In the genomic region with DNA sequence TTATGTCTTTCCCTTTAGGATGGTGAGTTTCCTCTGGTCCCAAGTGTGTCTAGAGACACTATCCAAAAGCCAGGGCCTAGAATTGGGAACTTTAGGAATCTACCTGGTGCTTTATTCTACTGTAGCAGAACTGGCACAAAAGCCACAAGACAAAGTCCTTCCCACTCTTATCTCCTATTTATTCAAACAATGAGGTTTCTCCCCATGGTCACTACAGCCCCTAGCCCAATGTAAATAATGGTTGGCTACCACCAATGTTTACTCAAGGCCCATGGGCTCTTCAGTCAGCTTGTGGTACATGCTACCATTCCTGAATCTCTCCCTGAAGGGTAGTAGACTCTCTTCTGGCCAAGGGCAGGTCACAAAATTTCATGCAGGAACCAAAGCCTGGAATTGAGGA, we compare ENCODE assay signal across 17 cellular contexts.
DNase-seq lines count a peak whose midpoint lies in the region; ATAC-seq, FAIRE-seq and TF ChIP-seq lines count a peak whose summit lies in the region.
"Had no signal": no experiment of that assay in that cellular context is flagged by ENCODE, and none has a peak within 500 bp of the region (broad histone marks: within the 10 kb centered on the region; RNA-seq: fewer than 3 reads in every experiment).

No MANE protein-coding gene starts in this region.

- no peak for DNase-seq in activated naive CD8-positive, alpha-beta T cell treated with anti-CD3 and anti-CD28 coated beads, Interleukin-2, amount 10 ng/mL, durations not matched to agents 7 days and 5 days
- no peak for DNase-seq in activated naive CD8-positive, alpha-beta T cell treated with anti-CD3 and anti-CD28 coated beads, Interleukin-2, amount 50 U/mL, for 24 hours
- DNase-seq in MM.1S: no peak
- no peak for DNase-seq in H1 (ENCODE audit: low read depth in 1 of 2, low spot score in 2 of 2)
- DNase-seq in neural progenitor cell (ENCODE audit: low spot score): no peak
- no peak for DNase-seq in spleen
- no peak for DNase-seq in activated T-cell treated with anti-CD3 and anti-CD28 coated beads, Interleukin-2, amount 50 U/mL, for 72 hours
- no peak for DNase-seq in NCI-H187 treated with DMSO at 0.1 percent for 48 hours (lab: John Stamatoyannopoulos, UW)
- DNase-seq: 8988T; CD8-positive, alpha-beta T cell; DMS79; GF-D8; GOT3 had no signal

- H2BK20ac ChIP-seq in H1 (ENCODE audit: low read length): 0 out of 2 replicates have a peak overlapping the region, but pooled peaks have one; percentile 40

- intact Hi-C loops in spleen (cut with DNase I; ENCODE audit: low total_unique reads): no loop called here

- H3K9me2 ChIP-seq in MM.1S (replicated peaks; ENCODE audit: insufficient read depth, low read length): no peaks in the 10 kb centered on the region

- no peak for FAIRE-seq in H1 (lab: Jason Lieb, UNC)
- FAIRE-seq: HTR-8/SVneo had no signal

- H3K36me3 Mint-ChIP-seq in activated naive CD8-positive, alpha-beta T cell treated with anti-CD3 and anti-CD28 coated beads, Interleukin-2, amount 10 ng/mL, durations not matched to agents 7 days and 5 days: no peaks in the 10 kb centered on the region
- H3K36me3 Mint-ChIP-seq in activated naive CD8-positive, alpha-beta T cell treated with anti-CD3 and anti-CD28 coated beads, Interleukin-2, amount 50 U/mL, for 24 hours (ENCODE audit: low read depth): no peaks in the 10 kb centered on the region
- no peaks in the 10 kb centered on the region for H3K36me3 Mint-ChIP-seq in neural progenitor cell
- H3K36me3 Mint-ChIP-seq in activated T-cell treated with anti-CD3 and anti-CD28 coated beads, Interleukin-2, amount 50 U/mL, for 72 hours (ENCODE audit: insufficient read depth in 2 of 2): peaks cover 0 to 2% of the 10 kb centered on the region in 2 donors
- H3K36me3 Mint-ChIP-seq: CD8-positive, alpha-beta T cell had no signal

- no peak overlapping the region for H3K27ac ChIP-seq in MM.1S (ENCODE audit: low read length)
- H3K27ac ChIP-seq in H1 (ENCODE audit: low read depth, low read length): no peak overlapping the region
- H3K27ac ChIP-seq in neural progenitor cell: no peak overlapping the region
- no peak overlapping the region for H3K27ac ChIP-seq in spleen
- H3K27ac ChIP-seq: BLaER1 treated with 17β-estradiol and CSF1 and Interleukin-3, amounts not matched to agents 10 nM and 100 nM had no signal

- H2AFZ ChIP-seq in MM.1S (ENCODE audit: low read length) (peak overlapping the region; percentile 50), H1 (ENCODE audit: low read length) (peak overlapping the region; percentile 81; the same call in 1 of the 2 replicates), neural progenitor cell (replicated peaks) (peak overlapping the region; percentile 64)

- H3K4ac ChIP-seq in H1 (replicated peaks; ENCODE audit: insufficient read length, low read depth, low read length): peak overlapping the region; percentile 19

- no peak overlapping the region for H3K23ac ChIP-seq in H1 (ENCODE audit: insufficient read length)

- no peaks in the 10 kb centered on the region for H3K23me2 ChIP-seq in H1 (ENCODE audit: low read depth, low read length)

- H4K8ac ChIP-seq in H1 (ENCODE audit: extremely low read depth, insufficient read depth, low read length): no peak overlapping the region

- H3K4me3 Mint-ChIP-seq in activated naive CD8-positive, alpha-beta T cell treated with anti-CD3 and anti-CD28 coated beads, Interleukin-2, amount 10 ng/mL, durations not matched to agents 7 days and 5 days: no peak overlapping the region
- no peak overlapping the region for H3K4me3 Mint-ChIP-seq in activated naive CD8-positive, alpha-beta T cell treated with anti-CD3 and anti-CD28 coated beads, Interleukin-2, amount 50 U/mL, for 24 hours
- H3K4me3 Mint-ChIP-seq in neural progenitor cell: no peak overlapping the region
- no peak overlapping the region for H3K4me3 Mint-ChIP-seq in activated T-cell treated with anti-CD3 and anti-CD28 coated beads, Interleukin-2, amount 50 U/mL, for 72 hours
- H3K4me3 Mint-ChIP-seq: B cell; CD8-positive, alpha-beta T cell; H9 had no signal

- no peak overlapping the region for H3K56ac ChIP-seq in H1 (replicated peaks; ENCODE audit: insufficient read length, low read depth, low read length)

- no peak for TF ChIP-seq POLR2A in H1 (IDR thresholded peaks at IDR 0.05; ENCODE audit: control extremely low read depth in 1 of 2, low read depth in 2 of 2, low read length in 2 of 2)
- TF ChIP-seq POLR2A in spleen (IDR thresholded peaks at IDR 0.05): no peak

- CTCF ChIA-PET in H1 (lab: Charles Lee; ENCODE audit: partially characterized antibody): interaction anchor here (0.7 to 2.5 kb wide), 21 partner anchors 8 to 1857 kb away, joined by 3 to 13 read pairs (median 4); no protein-coding TSS in a partner anchor

- peak overlapping the region; percentile 83; the same call in 1 of the 2 replicates for H2BK12ac ChIP-seq in H1 (ENCODE audit: low read depth, low read length)

- POLR2A ChIA-PET in activated naive CD8-positive, alpha-beta T cell treated with anti-CD3 and anti-CD28 coated beads, Interleukin-2, amount 10 ng/mL, durations not matched to agents 7 days and 5 days (lab: Charles Lee): no interaction called here
- POLR2A ChIA-PET in H1 (lab: Charles Lee; ENCODE audit: partially characterized antibody): no interaction called here

- H3K27me3 ChIP-seq in MM.1S (replicated peaks; ENCODE audit: insufficient read depth, low read length) (no peaks in the 10 kb centered on the region), H1 (replicated peaks in 1 of 4; ENCODE audit: control insufficient read depth in 3 of 4, extremely low read depth in 1 of 4, insufficient read depth in 3 of 4, low read length in 3 of 4) (no peaks in the 10 kb centered on the region; a peak in 1 of 7 replicates), neural progenitor cell (no peaks in the 10 kb centered on the region), spleen (replicated peaks in 1 of 7) (no peaks in the 10 kb centered on the region)
- H3K27me3 ChIP-seq: BLaER1 treated with 17β-estradiol and CSF1 and Interleukin-3, amounts not matched to agents 10 nM and 100 nM had no signal

- H3K27me3 Mint-ChIP-seq in activated naive CD8-positive, alpha-beta T cell treated with anti-CD3 and anti-CD28 coated beads, Interleukin-2, amount 10 ng/mL, durations not matched to agents 7 days and 5 days: no peaks in the 10 kb centered on the region
- no peaks in the 10 kb centered on the region for H3K27me3 Mint-ChIP-seq in activated naive CD8-positive, alpha-beta T cell treated with anti-CD3 and anti-CD28 coated beads, Interleukin-2, amount 50 U/mL, for 24 hours
- H3K27me3 Mint-ChIP-seq in neural progenitor cell (ENCODE audit: insufficient read depth, low read depth): no peaks in the 10 kb centered on the region
- no peaks in the 10 kb centered on the region for H3K27me3 Mint-ChIP-seq in activated T-cell treated with anti-CD3 and anti-CD28 coated beads, Interleukin-2, amount 50 U/mL, for 72 hours (ENCODE audit: low read depth)
- H3K27me3 Mint-ChIP-seq: B cell had no signal

- H3K9me3 ChIP-seq in MM.1S (replicated peaks; ENCODE audit: insufficient read depth, low read length): no peaks in the 10 kb centered on the region
- H3K9me3 ChIP-seq in H1 (ENCODE audit: insufficient read depth in 2 of 2, low read depth in 1 of 2, low read length in 1 of 2): no peaks in the 10 kb centered on the region
- no peaks in the 10 kb centered on the region for H3K9me3 ChIP-seq in neural progenitor cell (ENCODE audit: low read depth)
- peaks cover 0 to 37% (median 20%) of the 10 kb centered on the region in 8 donors for H3K9me3 ChIP-seq in spleen
- H3K9me3 ChIP-seq: BLaER1 treated with 17β-estradiol and CSF1 and Interleukin-3, amounts not matched to agents 10 nM and 100 nM had no signal

- H4K91ac ChIP-seq in H1 (replicated peaks; ENCODE audit: insufficient read length, low read length): peak overlapping the region; percentile 63

- H3F3A ChIP-seq in MM.1S (ENCODE audit: insufficient read depth, low read length) (no peaks in the 10 kb centered on the region), neural progenitor cell (ENCODE audit: low read depth) (no peaks in the 10 kb centered on the region)

- H3K79me1 ChIP-seq in H1 (ENCODE audit: low read depth, low read length): no peaks in the 10 kb centered on the region

- peak overlapping the region; percentile 44 for H3K27ac Mint-ChIP-seq in activated naive CD8-positive, alpha-beta T cell treated with anti-CD3 and anti-CD28 coated beads, Interleukin-2, amount 10 ng/mL, durations not matched to agents 7 days and 5 days
- H3K27ac Mint-ChIP-seq in activated naive CD8-positive, alpha-beta T cell treated with anti-CD3 and anti-CD28 coated beads, Interleukin-2, amount 50 U/mL, for 24 hours: no peak overlapping the region
- H3K27ac Mint-ChIP-seq in neural progenitor cell: no peak overlapping the region
- no peak overlapping the region for H3K27ac Mint-ChIP-seq in activated T-cell treated with anti-CD3 and anti-CD28 coated beads, Interleukin-2, amount 50 U/mL, for 72 hours
- H3K27ac Mint-ChIP-seq: B cell; CD8-positive, alpha-beta T cell had no signal

- no peaks in the 10 kb centered on the region for H3K79me2 ChIP-seq in MM.1S (ENCODE audit: low read length)
- no peaks in the 10 kb centered on the region for H3K79me2 ChIP-seq in H1 (ENCODE audit: control insufficient read depth in 1 of 2, insufficient read depth in 2 of 2, low read length in 2 of 2)
- H3K79me2 ChIP-seq in neural progenitor cell (ENCODE audit: low read depth): no peaks in the 10 kb centered on the region

- H3K36me3 ChIP-seq in MM.1S (replicated peaks; ENCODE audit: insufficient read depth, low read length) (no peaks in the 10 kb centered on the region), H1 (ENCODE audit: control insufficient read depth in 2 of 4, insufficient read depth in 4 of 4, low read length in 3 of 4) (no peaks in the 10 kb centered on the region), neural progenitor cell (no peaks in the 10 kb centered on the region), spleen (no peaks in the 10 kb centered on the region)
- H3K36me3 ChIP-seq: BLaER1 treated with 17β-estradiol and CSF1 and Interleukin-3, amounts not matched to agents 10 nM and 100 nM had no signal

- H4K20me1 ChIP-seq in MM.1S (ENCODE audit: insufficient read depth, low read length): no peaks in the 10 kb centered on the region
- H4K20me1 ChIP-seq in H1 (replicated peaks in 1 of 2; ENCODE audit: control insufficient read depth in 1 of 2, insufficient read depth in 2 of 2, low read length in 2 of 2): no peaks in the 10 kb centered on the region
- H4K20me1 ChIP-seq in neural progenitor cell (ENCODE audit: low read depth): no peaks in the 10 kb centered on the region
- H4K20me1 ChIP-seq: BLaER1 treated with 17β-estradiol and CSF1 and Interleukin-3, amounts not matched to agents 10 nM and 100 nM had no signal

- no peak for TF ChIP-seq RAD21 in H1 (IDR thresholded peaks at IDR 0.05 in 1 of 2, conservative IDR thresholded peaks at IDR 0.05 in 1 of 2; ENCODE audit: low read depth in 2 of 2, low read length in 2 of 2)

- no peak overlapping the region for H3K4me2 ChIP-seq in MM.1S (ENCODE audit: low read depth, low read length)
- peak overlapping the region in 1 of 2 experiments; percentile 27; a peak in 1 of 4 replicates for H3K4me2 ChIP-seq in H1 (ENCODE audit: insufficient read depth in 1 of 2, low read depth in 2 of 2, low read length in 2 of 2)
- no peak overlapping the region for H3K4me2 ChIP-seq in neural progenitor cell
- H3K4me2 ChIP-seq: BLaER1 treated with 17β-estradiol and CSF1 and Interleukin-3, amounts not matched to agents 10 nM and 100 nM had no signal

- ATAC-seq in activated naive CD8-positive, alpha-beta T cell treated with anti-CD3 and anti-CD28 coated beads, Interleukin-2, amount 10 ng/mL, durations not matched to agents 7 days and 5 days (ENCODE audit: low read depth): no peak
- no peak for ATAC-seq in activated naive CD8-positive, alpha-beta T cell treated with anti-CD3 and anti-CD28 coated beads, Interleukin-2, amount 50 U/mL, for 24 hours
- ATAC-seq in activated T-cell treated with anti-CD3 and anti-CD28 coated beads, Interleukin-2, amount 50 U/mL, for 72 hours (replicated peaks in 1 of 2): no peak
- ATAC-seq: CD8-positive, alpha-beta T cell had no signal

- H2BK15ac ChIP-seq in H1 (ENCODE audit: low read length): no peak overlapping the region

- H3K4me1 Mint-ChIP-seq in activated naive CD8-positive, alpha-beta T cell treated with anti-CD3 and anti-CD28 coated beads, Interleukin-2, amount 10 ng/mL, durations not matched to agents 7 days and 5 days: no peaks in the 10 kb centered on the region
- no peaks in the 10 kb centered on the region for H3K4me1 Mint-ChIP-seq in activated naive CD8-positive, alpha-beta T cell treated with anti-CD3 and anti-CD28 coated beads, Interleukin-2, amount 50 U/mL, for 24 hours
- H3K4me1 Mint-ChIP-seq in neural progenitor cell: no peaks in the 10 kb centered on the region
- H3K4me1 Mint-ChIP-seq in activated T-cell treated with anti-CD3 and anti-CD28 coated beads, Interleukin-2, amount 50 U/mL, for 72 hours (ENCODE audit: low read depth): no peaks in the 10 kb centered on the region
- H3K4me1 Mint-ChIP-seq: B cell had no signal

- H3K9ac ChIP-seq in MM.1S (ENCODE audit: low read length): no peak overlapping the region
- H3K9ac ChIP-seq in H1 (replicated peaks in 1 of 4; ENCODE audit: extremely low read depth in 1 of 4, low read depth in 3 of 4, low read length in 3 of 4): no peak overlapping the region; a peak in 1 of 7 replicates
- no peak overlapping the region for H3K9ac ChIP-seq in neural progenitor cell
- H3K9ac ChIP-seq: BLaER1 treated with 17β-estradiol and CSF1 and Interleukin-3, amounts not matched to agents 10 nM and 100 nM had no signal

- no peak overlapping the region for H2AK5ac ChIP-seq in H1 (ENCODE audit: low read depth, low read length)

- H3K4me3 ChIP-seq in MM.1S (ENCODE audit: low read length) (no peak overlapping the region), H1 (ENCODE audit: extremely low read depth in 1 of 4, insufficient read depth in 2 of 4, low read depth in 3 of 4, low read length in 4 of 4) (no peak overlapping the region), neural progenitor cell (no peak overlapping the region), spleen (no peak overlapping the region)
- H3K4me3 ChIP-seq: BLaER1 treated with 17β-estradiol and CSF1 and Interleukin-3, amounts not matched to agents 10 nM and 100 nM had no signal

- H3K4me1 ChIP-seq in MM.1S (ENCODE audit: low read length): peaks cover 7% of the 10 kb centered on the region
- peaks cover 0 to 7% (median 3%) of the 10 kb centered on the region in 4 experiments; a peak in 4 of 7 replicates for H3K4me1 ChIP-seq in H1 (replicated peaks in 1 of 4; ENCODE audit: control insufficient read depth in 3 of 4, insufficient read depth in 4 of 4, low read length in 3 of 4)
- H3K4me1 ChIP-seq in neural progenitor cell: no peaks in the 10 kb centered on the region
- H3K4me1 ChIP-seq in spleen: no peaks in the 10 kb centered on the region
- H3K4me1 ChIP-seq: BLaER1 treated with 17β-estradiol and CSF1 and Interleukin-3, amounts not matched to agents 10 nM and 100 nM had no signal

- no peak overlapping the region for H3K18ac ChIP-seq in H1 (ENCODE audit: extremely low read depth, low read length)

- H2BK120ac ChIP-seq in H1 (replicated peaks; ENCODE audit: low read depth, low read length): peak overlapping the region; percentile 50

- H3K9me3 Mint-ChIP-seq in activated naive CD8-positive, alpha-beta T cell treated with anti-CD3 and anti-CD28 coated beads, Interleukin-2, amount 10 ng/mL, durations not matched to agents 7 days and 5 days: peaks cover 1% of the 10 kb centered on the region
- H3K9me3 Mint-ChIP-seq in activated naive CD8-positive, alpha-beta T cell treated with anti-CD3 and anti-CD28 coated beads, Interleukin-2, amount 50 U/mL, for 24 hours: peaks cover 22% of the 10 kb centered on the region
- H3K9me3 Mint-ChIP-seq in neural progenitor cell: peaks cover 12% of the 10 kb centered on the region
- H3K9me3 Mint-ChIP-seq in activated T-cell treated with anti-CD3 and anti-CD28 coated beads, Interleukin-2, amount 50 U/mL, for 72 hours: peaks cover 10 to 12% of the 10 kb centered on the region in 2 donors

- H4K5ac ChIP-seq in H1 (ENCODE audit: insufficient read length, low read depth, low read length): no peak overlapping the region

- TF ChIP-seq EP300 in H1 (IDR thresholded peaks at IDR 0.05; ENCODE audit: borderline replicate concordance in 1 of 2, low read depth in 2 of 2, low read length in 2 of 2): no peak

- no peak overlapping the region for H3K14ac ChIP-seq in H1 (ENCODE audit: insufficient read length)

- H2BK5ac ChIP-seq in H1 (ENCODE audit: low read depth, low read length): peak overlapping the region; percentile 69; the same call in 1 of the 2 replicates

- no peak for TF ChIP-seq CTCF in MM.1S (IDR thresholded peaks at IDR 0.05; ENCODE audit: low read length)
- TF ChIP-seq CTCF in H1 (IDR thresholded peaks at IDR 0.05; ENCODE audit: control extremely low read depth in 1 of 3, insufficient read depth in 1 of 3, low read depth in 1 of 3, low read length in 3 of 3): no peak
- no peak for TF ChIP-seq CTCF in neural progenitor cell (IDR thresholded peaks at IDR 0.05)
- TF ChIP-seq CTCF in spleen (IDR thresholded peaks at IDR 0.05 in 8 of 11, conservative IDR thresholded peaks at IDR 0.05 in 3 of 11): no peak
